1 cellular context compared by ENCODE assay signal in the genomic region with DNA sequence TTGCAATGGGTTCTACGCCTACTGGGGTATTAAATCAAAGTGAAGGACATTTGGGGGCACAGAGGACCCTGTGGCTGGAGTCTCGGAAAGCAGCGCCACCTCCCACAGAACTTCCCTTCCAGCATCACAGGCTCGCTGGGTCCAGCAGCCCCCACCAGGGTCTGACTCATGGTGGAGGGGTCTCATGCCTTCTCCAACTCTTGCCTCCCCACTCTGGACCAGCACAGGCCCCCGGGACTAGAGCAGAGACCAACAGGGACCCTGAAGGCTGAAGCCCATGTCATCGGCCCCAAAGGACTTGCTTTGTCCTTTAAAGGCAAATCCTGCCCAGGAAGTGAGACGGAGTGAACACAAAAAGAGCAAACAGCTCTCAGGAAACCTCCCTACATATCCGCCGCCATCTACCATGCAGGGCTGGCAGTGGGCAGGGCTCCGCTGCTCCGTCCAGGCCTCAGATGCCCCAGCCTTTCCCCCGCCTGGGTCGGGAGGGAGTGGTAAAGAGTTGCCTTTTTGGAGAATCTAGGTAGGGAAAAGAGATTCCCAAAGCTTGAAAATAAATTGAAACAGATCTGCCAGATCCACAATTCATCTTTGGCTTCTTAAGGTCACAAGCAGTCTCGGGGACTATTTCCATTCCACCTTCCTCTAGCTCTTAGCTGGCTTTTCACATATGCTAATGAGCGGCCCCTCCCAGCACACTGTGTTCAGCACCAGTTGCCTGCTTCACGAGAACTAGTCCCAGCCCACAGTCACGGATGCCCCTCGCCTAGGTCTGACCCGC.
TF ChIP-seq lines count a peak whose summit lies in the region.

No MANE protein-coding gene starts in this region.

TF ChIP-seq in liver, 16 proteins besides CTCF, POLR2A, EP300 and RAD21 (continued from another document):
- TF ChIP-seq, protein P1, sequence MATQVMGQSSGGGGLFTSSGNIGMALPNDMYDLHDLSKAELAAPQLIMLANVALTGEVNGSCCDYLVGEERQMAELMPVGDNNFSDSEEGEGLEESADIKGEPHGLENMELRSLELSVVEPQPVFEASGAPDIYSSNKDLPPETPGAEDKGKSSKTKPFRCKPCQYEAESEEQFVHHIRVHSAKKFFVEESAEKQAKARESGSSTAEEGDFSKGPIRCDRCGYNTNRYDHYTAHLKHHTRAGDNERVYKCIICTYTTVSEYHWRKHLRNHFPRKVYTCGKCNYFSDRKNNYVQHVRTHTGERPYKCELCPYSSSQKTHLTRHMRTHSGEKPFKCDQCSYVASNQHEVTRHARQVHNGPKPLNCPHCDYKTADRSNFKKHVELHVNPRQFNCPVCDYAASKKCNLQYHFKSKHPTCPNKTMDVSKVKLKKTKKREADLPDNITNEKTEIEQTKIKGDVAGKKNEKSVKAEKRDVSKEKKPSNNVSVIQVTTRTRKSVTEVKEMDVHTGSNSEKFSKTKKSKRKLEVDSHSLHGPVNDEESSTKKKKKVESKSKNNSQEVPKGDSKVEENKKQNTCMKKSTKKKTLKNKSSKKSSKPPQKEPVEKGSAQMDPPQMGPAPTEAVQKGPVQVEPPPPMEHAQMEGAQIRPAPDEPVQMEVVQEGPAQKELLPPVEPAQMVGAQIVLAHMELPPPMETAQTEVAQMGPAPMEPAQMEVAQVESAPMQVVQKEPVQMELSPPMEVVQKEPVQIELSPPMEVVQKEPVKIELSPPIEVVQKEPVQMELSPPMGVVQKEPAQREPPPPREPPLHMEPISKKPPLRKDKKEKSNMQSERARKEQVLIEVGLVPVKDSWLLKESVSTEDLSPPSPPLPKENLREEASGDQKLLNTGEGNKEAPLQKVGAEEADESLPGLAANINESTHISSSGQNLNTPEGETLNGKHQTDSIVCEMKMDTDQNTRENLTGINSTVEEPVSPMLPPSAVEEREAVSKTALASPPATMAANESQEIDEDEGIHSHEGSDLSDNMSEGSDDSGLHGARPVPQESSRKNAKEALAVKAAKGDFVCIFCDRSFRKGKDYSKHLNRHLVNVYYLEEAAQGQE (IDR thresholded peaks at IDR 0.05) = peak; percentile 34
TF ChIP-seq in liver: peak in this region for 4.
